ENCODE assay signal across 8 cellular contexts in the genomic region with DNA sequence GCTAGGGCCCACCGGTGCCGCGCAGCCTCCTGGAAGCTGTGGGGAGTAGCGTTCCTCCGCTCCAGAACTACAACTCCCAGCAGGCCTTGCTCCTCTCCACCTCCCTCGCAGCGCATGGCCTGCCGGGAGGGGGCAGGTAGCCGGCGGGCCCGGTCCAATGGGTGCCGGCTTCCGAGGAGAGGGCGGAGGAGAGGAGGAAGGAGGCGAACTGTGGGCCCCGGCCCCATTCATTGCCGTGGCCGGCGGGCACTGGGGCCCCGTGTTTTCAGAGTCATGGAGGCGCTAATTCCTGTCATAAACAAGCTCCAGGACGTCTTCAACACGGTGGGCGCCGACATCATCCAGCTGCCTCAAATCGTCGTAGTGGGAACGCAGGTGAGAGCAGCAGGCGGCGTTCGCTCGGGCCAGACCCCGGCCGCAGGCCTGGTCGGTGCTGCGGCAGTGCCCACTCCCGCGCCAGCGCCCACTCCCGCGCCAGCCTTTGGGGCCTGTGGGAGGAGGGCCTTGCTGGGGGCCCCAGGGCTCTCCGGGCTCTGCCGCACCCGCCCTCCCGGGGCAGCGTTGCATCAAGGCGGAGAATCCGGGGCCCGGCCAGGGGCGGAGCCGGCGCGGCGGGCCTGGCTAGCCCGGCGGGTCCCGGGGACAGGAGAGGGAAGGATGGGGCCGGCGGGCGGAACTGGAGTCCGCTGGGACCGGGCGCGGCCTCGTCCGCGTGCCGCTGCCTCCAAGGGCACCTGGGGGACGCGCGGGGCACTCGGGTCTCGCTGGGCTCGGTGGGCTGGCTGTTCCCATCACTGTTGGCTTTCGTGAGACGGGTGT. TPM values are rescaled to one million over a fixed set of nuclear protein-coding genes. Genes with fewer than 3 reads are reported as not detected.
A peak's percentile ranks its signal among the peaks of the same experiment; 100 is the strongest.
DNase-seq lines count a peak whose midpoint lies in the region; ATAC-seq and TF ChIP-seq lines count a peak whose summit lies in the region.

A gene (plus strand): TSS at position 211 of the 819 bp plus-strand sequence. CDS start 63 bp downstream, at position 274.

- ATAC-seq in GM18870 (IDR thresholded peaks at IDR 0.05; ENCODE audit: unreplicated experiment) (peak; percentile 89), HG03135 (IDR thresholded peaks at IDR 0.05; ENCODE audit: unreplicated experiment) (peak; percentile 96)

- H3K9me3 ChIP-seq in breast epithelium = no peaks in the 10 kb centered on the region
- no peaks in the 10 kb centered on the region for H3K9me3 ChIP-seq in iPS-18c (ENCODE audit: control insufficient read depth, insufficient read depth, low read length)

- peak within 1 kb of the TSS; percentile 52 for H2AFZ ChIP-seq in ACC112 (ENCODE audit: low read length, unreplicated experiment)

- H3K36me3 ChIP-seq in ACC112 (ENCODE audit: insufficient read depth, low read length) = no peaks in the 10 kb centered on the region
- H3K36me3 ChIP-seq in breast epithelium = no peaks in the 10 kb centered on the region

- peaks cover 45% of the 10 kb centered on the region for H3K79me2 ChIP-seq in ACC112 (ENCODE audit: control insufficient read depth, insufficient read depth, low read length, unreplicated experiment)

- H3K27ac ChIP-seq in ACC112 (ENCODE audit: low read depth, low read length) (peak within 1 kb of the TSS; percentile 81), VCaP (peak within 1 kb of the TSS; percentile 92), breast epithelium (peak within 1 kb of the TSS; percentile 92 to 95), skin epidermis (peak within 1 kb of the TSS; percentile 65 to 97 (median 91))

- H3K27me3 ChIP-seq in ACC112 (ENCODE audit: insufficient read depth, low read length) (no peaks in the 10 kb centered on the region), breast epithelium (no peaks in the 10 kb centered on the region)

- intact Hi-C loops in breast epithelium (cut with DNase I; ENCODE audit: low total_unique reads) = no loop called here

- peaks cover 13% of the 10 kb centered on the region for H3K4me1 ChIP-seq in ACC112 (ENCODE audit: control insufficient read depth, insufficient read depth, low read length, unreplicated experiment)
- no peaks in the 10 kb centered on the region for H3K4me1 ChIP-seq in breast epithelium

- H3K4me3 ChIP-seq in ACC112 (ENCODE audit: low read depth, low read length) (peak within 1 kb of the TSS; percentile 91), breast epithelium (peak within 1 kb of the TSS; percentile 90 to 97 (median 95)), iPS-18c (ENCODE audit: insufficient read depth, low read depth, low read length) (peak within 1 kb of the TSS; percentile 99), skin epidermis (peak within 1 kb of the TSS; percentile 65 to 100 (median 88))

- TF ChIP-seq POLR2A in breast epithelium (IDR thresholded peaks at IDR 0.05) = no peak

- TF ChIP-seq CTCF in VCaP (conservative IDR thresholded peaks at IDR 0.05) (no peak), breast epithelium (IDR thresholded peaks at IDR 0.05) (no peak)

- DNase-seq in NCI-H2196 treated with DMSO at 0.1 percent for 48 hours (lab: John Stamatoyannopoulos, UW; ENCODE audit: unreplicated experiment) = peak; percentile 94
- peak; percentile 91 for DNase-seq in breast epithelium (ENCODE audit: low spot score in 2 of 2)

RNA-seq across cellular contexts. Expression of the gene that starts here (rescaled TPM):
- 10 to 100 TPM; 46.1 to 84.0 (median 70.8) TPM for total RNA-seq in breast epithelium

Comparison
In these comparisons a context has a peak if more than half of its experiments do, and no peak if none do; other contexts are left out.
1. Peak in every context shown above with its lines: DNase-seq, ATAC-seq, H3K4me3 ChIP-seq and H3K27ac ChIP-seq.